Comparison of ENCODE assay signal across 8 cellular contexts in genomic region chr12:8320251-8320730, GRCh38.
DNase-seq lines count a peak whose midpoint lies in the region; ATAC-seq and TF ChIP-seq lines count a peak whose summit lies in the region.
"Not testable (repeated sequence)": the region's sequence is repeated elsewhere in the genome, so short reads cannot be mapped to it uniquely, and the experiment has no call there.

No MANE protein-coding gene starts in this region.

- not testable (repeated sequence) for TF ChIP-seq CTCF in CD4-positive, alpha-beta T cell (IDR thresholded peaks at IDR 0.05); hepatocyte (IDR thresholded peaks at IDR 0.05; ENCODE audit: poor library complexity); parathyroid adenoma (IDR thresholded peaks at IDR 0.05)

- not testable (repeated sequence) for H4K20me1 ChIP-seq in hepatocyte (ENCODE audit: insufficient read depth, poor library complexity, severe bottlenecking)

- not testable (repeated sequence) for H3K27me3 ChIP-seq in CD4-positive, alpha-beta T cell (ENCODE audit: control insufficient read depth, insufficient read depth, low read length); hepatocyte; parathyroid adenoma (ENCODE audit: control insufficient read depth, insufficient read depth, low read length)

- peak overlapping the region; percentile 86 for H3K27ac Mint-ChIP-seq in CD4-positive, alpha-beta T cell
- H3K27ac Mint-ChIP-seq in T-helper 17 cell: peak overlapping the region; percentile 98
- peak overlapping the region; percentile 82 for H3K27ac Mint-ChIP-seq in activated naive CD4-positive, alpha-beta T cell treated with anti-CD3 and anti-CD28 coated beads, Interleukin-2, amount 50 U/mL, for 24 hours

- H3K4me3 ChIP-seq in hepatocyte: not testable (repeated sequence)
- H3K4me3 ChIP-seq in parathyroid adenoma (ENCODE audit: low read depth, low read length): peak overlapping the region; percentile 29

- H3K79me2 ChIP-seq in hepatocyte, parathyroid adenoma: not testable (repeated sequence)

- H3K27me3 Mint-ChIP-seq in CD4-positive, alpha-beta T cell; T-helper 17 cell; activated naive CD4-positive, alpha-beta T cell treated with anti-CD3 and anti-CD28 coated beads, Interleukin-2, amount 50 U/mL, for 24 hours: not testable (repeated sequence)

- not testable (repeated sequence) for H3K36me3 ChIP-seq in hepatocyte (replicated peaks; ENCODE audit: insufficient read depth, low read depth); parathyroid adenoma (ENCODE audit: control insufficient read depth, insufficient read depth, low read length)

- intact Hi-C loops in CD4-positive, alpha-beta T cell (cut with DNase I, micrococcal nuclease): not testable (repeated sequence)

- not testable (repeated sequence) for H3K36me3 Mint-ChIP-seq in CD4-positive, alpha-beta T cell (ENCODE audit: low read depth); T-helper 17 cell (ENCODE audit: low read depth); activated naive CD4-positive, alpha-beta T cell treated with anti-CD3 and anti-CD28 coated beads, Interleukin-2, amount 50 U/mL, for 24 hours

- not testable (repeated sequence) for H3K9me3 ChIP-seq in CD4-positive, alpha-beta T cell (ENCODE audit: control insufficient read depth, low read length); T-helper 17 cell (ENCODE audit: control insufficient read depth, low read length, poor library complexity, severe bottlenecking); hepatocyte (ENCODE audit: low read depth); parathyroid adenoma (ENCODE audit: control insufficient read depth, low read length)

- not testable (repeated sequence) for H3K9me2 ChIP-seq in hepatocyte (replicated peaks; ENCODE audit: insufficient read depth)

- CTCF ChIA-PET in CD4-positive, alpha-beta T cell (lab: Charles Lee): not testable (repeated sequence)

- H3K27ac ChIP-seq in CD4-positive, alpha-beta T cell (ENCODE audit: low read depth, low read length): not testable (repeated sequence)
- H3K27ac ChIP-seq in hepatocyte: peak overlapping the region; percentile 23
- H3K27ac ChIP-seq in parathyroid adenoma: peak overlapping the region; percentile 67

- POLR2A ChIA-PET in CD4-positive, alpha-beta T cell (lab: Charles Lee): not testable (repeated sequence)

- H3K9ac ChIP-seq in parathyroid adenoma: not testable (repeated sequence)

- peak overlapping the region; percentile 68 for H3K4me2 ChIP-seq in hepatocyte
- H3K4me2 ChIP-seq in parathyroid adenoma (ENCODE audit: low read length): peak overlapping the region; percentile 53

- not testable (repeated sequence) for ATAC-seq in CD4-positive, alpha-beta T cell (ENCODE audit: poor library complexity)
- ATAC-seq in T-helper 17 cell: peak; percentile 45

- peak; percentile 8 to 55 (median 32) for DNase-seq in CD4-positive, alpha-beta T cell
- peak; percentile 74 for DNase-seq in LHCN-M2 (ENCODE audit: low read depth)
- peak; percentile 12 to 38 (median 26) for DNase-seq in T-helper 17 cell
- DNase-seq in activated CD8-positive, alpha-beta memory T cell treated with anti-CD3 and anti-CD28 coated beads for 24 hours: peak; percentile 60
- DNase-seq in hepatocyte (ENCODE audit: low spot score): peak; percentile 69
- peak; percentile 37 for DNase-seq in stimulated activated CD8-positive, alpha-beta memory T cell treated with anti-CD3 and anti-CD28 coated beads, Interleukin-4, amount 100 ng/mL, for 48 hours

- H3K4me1 Mint-ChIP-seq in CD4-positive, alpha-beta T cell (ENCODE audit: low read depth): peaks cover 25% of the 10 kb centered on the region
- H3K4me1 Mint-ChIP-seq in T-helper 17 cell: peaks cover 25% of the 10 kb centered on the region
- peaks cover 16% of the 10 kb centered on the region for H3K4me1 Mint-ChIP-seq in activated naive CD4-positive, alpha-beta T cell treated with anti-CD3 and anti-CD28 coated beads, Interleukin-2, amount 50 U/mL, for 24 hours

- peak overlapping the region; percentile 83 for H3K4me3 Mint-ChIP-seq in CD4-positive, alpha-beta T cell
- H3K4me3 Mint-ChIP-seq in T-helper 17 cell: peak overlapping the region; percentile 86
- H3K4me3 Mint-ChIP-seq in activated naive CD4-positive, alpha-beta T cell treated with anti-CD3 and anti-CD28 coated beads, Interleukin-2, amount 50 U/mL, for 24 hours: peak overlapping the region; percentile 77

- H2AFZ ChIP-seq in hepatocyte: not testable (repeated sequence)
- peak overlapping the region; percentile 61 for H2AFZ ChIP-seq in parathyroid adenoma

- H3K4me1 ChIP-seq in hepatocyte (ENCODE audit: insufficient read depth) (peaks cover 25% of the 10 kb centered on the region), parathyroid adenoma (peaks cover 18% of the 10 kb centered on the region)

- 35% methylated on average over 11 of the region's 11 CpGs for WGBS in hepatocyte (ENCODE audit: low lambda C conversion rate, missing lambda C conversion rate)

- not testable (repeated sequence) for H3K9me3 Mint-ChIP-seq in CD4-positive, alpha-beta T cell; activated naive CD4-positive, alpha-beta T cell treated with anti-CD3 and anti-CD28 coated beads, Interleukin-2, amount 50 U/mL, for 24 hours
